Comparison of ENCODE assay signal across 12 cellular contexts in the genomic region with DNA sequence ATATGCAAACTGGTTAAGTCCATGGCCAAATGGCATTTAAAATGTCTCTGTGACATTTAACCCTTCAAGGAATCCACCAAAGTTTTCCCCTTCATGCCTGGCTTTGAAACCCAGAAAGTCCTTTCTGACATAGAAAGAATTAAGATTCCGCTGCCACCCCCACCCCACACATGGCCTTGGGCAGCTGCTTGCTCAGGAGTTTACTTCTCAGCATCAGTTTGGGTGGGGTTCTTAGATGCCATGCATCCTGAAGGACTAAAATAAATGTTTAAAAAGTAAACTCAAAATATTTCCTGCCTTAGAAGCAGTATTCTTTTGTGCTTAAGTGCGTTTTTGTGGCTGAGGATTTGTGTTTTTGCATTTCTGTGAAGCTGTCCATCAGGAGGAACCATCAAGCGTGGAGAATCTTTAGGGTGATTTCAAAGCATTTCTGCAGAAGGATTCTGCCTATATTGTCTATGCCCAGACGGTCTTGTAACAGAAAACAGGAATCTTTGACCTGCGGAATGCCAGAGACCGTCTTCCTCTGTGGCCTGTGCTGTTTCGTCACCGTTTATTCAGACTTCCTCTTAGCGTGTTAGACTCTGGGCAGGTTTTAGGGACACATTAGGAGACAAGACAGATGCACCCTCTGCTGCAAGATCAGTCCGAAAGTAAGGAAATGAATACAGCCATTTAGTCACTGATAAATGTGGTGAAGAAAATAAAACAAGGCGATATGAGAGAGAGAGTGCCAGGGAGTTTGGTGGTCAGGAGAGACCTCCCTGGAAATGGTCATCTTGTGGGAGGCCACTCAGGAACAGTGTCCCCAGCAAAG. TPM values are rescaled to one million over a fixed set of nuclear protein-coding genes. Genes with fewer than 3 reads are reported as not detected.
DNase-seq lines count a peak whose midpoint lies in the region; ATAC-seq and TF ChIP-seq lines count a peak whose summit lies in the region.
"Had no signal": no experiment of that assay in that cellular context is flagged by ENCODE, and none has a peak within 500 bp of the region (broad histone marks: within the 10 kb centered on the region; RNA-seq: fewer than 3 reads in every experiment).

No MANE protein-coding gene starts in this region.

- H3K4me2 ChIP-seq in BLaER1: peak overlapping the region; percentile 79

- ATAC-seq in GM21723 (IDR thresholded peaks at IDR 0.05; ENCODE audit: unreplicated experiment): peak; percentile 29
- peak; percentile 47 for ATAC-seq in mucosa of descending colon
- ATAC-seq in HG03175 (IDR thresholded peaks at IDR 0.05; ENCODE audit: unreplicated experiment): no peak
- no peak for ATAC-seq in GM18873 (IDR thresholded peaks at IDR 0.05; ENCODE audit: low FRiP score, unreplicated experiment)

- H3K27ac ChIP-seq in BLaER1: peak overlapping the region; percentile 73
- H3K27ac ChIP-seq: ascending aorta had no signal

- intact Hi-C loops in mucosa of descending colon (cut with DNase I, micrococcal nuclease): no loop called here

- H3K4me3 ChIP-seq in BLaER1 (peak overlapping the region; percentile 23), mucosa of descending colon (no peak overlapping the region)
- H3K4me3 ChIP-seq: ascending aorta had no signal

- DNase-seq in amniotic epithelial cell (ENCODE audit: low read depth): peak; percentile 8
- DNase-seq in mucosa of descending colon: no peak
- DNase-seq in SKM-1 (lab: John Stamatoyannopoulos, UW; ENCODE audit: unreplicated experiment): no peak
- no peak for DNase-seq in germinal center (ENCODE audit: low spot score)
- DNase-seq: NCI-H1930; stimulated activated naive CD4-positive, alpha-beta T cell; T-helper 9 cell had no signal

- H4K20me1 ChIP-seq in BLaER1: no peaks in the 10 kb centered on the region

- H3K27me3 ChIP-seq in BLaER1: no peaks in the 10 kb centered on the region
- H3K27me3 ChIP-seq: ascending aorta had no signal

- H3K9me3 ChIP-seq in BLaER1 (peaks cover 20% of the 10 kb centered on the region), mucosa of descending colon (peaks cover 10% of the 10 kb centered on the region)
- H3K9me3 ChIP-seq: ascending aorta had no signal

- no peak for TF ChIP-seq CTCF in mucosa of descending colon (IDR thresholded peaks at IDR 0.05)

- H3K4me1 ChIP-seq in BLaER1 (peaks cover 90% of the 10 kb centered on the region), mucosa of descending colon (ENCODE audit: low read depth) (peaks cover 7% of the 10 kb centered on the region)

- peak overlapping the region; percentile 57 for H3K9ac ChIP-seq in BLaER1

- H3K36me3 ChIP-seq in BLaER1 (peaks cover 20% of the 10 kb centered on the region), mucosa of descending colon (ENCODE audit: low read depth) (no peaks in the 10 kb centered on the region)
- H3K36me3 ChIP-seq: ascending aorta had no signal

RNA-seq across cellular contexts. Expression of a gene that starts 6.2 kb away (rescaled TPM):
- 10 to 100 TPM; 27.5 to 80.6 (median 29.1) TPM for total RNA-seq in mucosa of descending colon

Comparison
In these comparisons a context has a peak if more than half of its experiments do, and no peak if none do; other contexts are left out.
1. ATAC-seq: peak in GM21723 (single experiment) and mucosa of descending colon (single experiment); none in HG03175 (single experiment) and GM18873 (single experiment).